28 cellular contexts compared by ENCODE assay signal in genomic region chr5:27733242-27733641, GRCh38.
"Had no signal": no experiment of that assay in that cellular context is flagged by ENCODE, and none has a peak within 500 bp of the region (broad histone marks: within the 10 kb centered on the region; RNA-seq: fewer than 3 reads in every experiment).

No MANE protein-coding gene starts in this region.

- H3K4me3 ChIP-seq: neural progenitor cell, ovary, psoas muscle, skin epidermis, smooth muscle cell, spleen, suprapubic skin, testis, tibial artery, transverse colon, upper lobe of right lung, uterus had no signal

- H3K79me2 ChIP-seq: parathyroid adenoma had no signal

- H3K9ac ChIP-seq: neural progenitor cell, parathyroid adenoma had no signal

- H3K36me3 ChIP-seq: neural progenitor cell, ovary, spleen, suprapubic skin, tibial artery, transverse colon, upper lobe of right lung, uterus had no signal

- H3K4me1 ChIP-seq: neural progenitor cell, parathyroid adenoma, psoas muscle, spleen, suprapubic skin, testis, tibial artery, transverse colon, upper lobe of right lung, uterus had no signal

- H3K9me3 ChIP-seq: ovary, psoas muscle, suprapubic skin, testis, tibial artery, upper lobe of right lung, uterus had no signal

- H3K27me3 ChIP-seq: neural progenitor cell, ovary, spleen, suprapubic skin, testis, tibial artery, transverse colon, upper lobe of right lung, uterus had no signal

- H3K27ac ChIP-seq: neural progenitor cell, ovary, parathyroid adenoma, psoas muscle, skin epidermis, spleen, suprapubic skin, testis, tibial artery, transverse colon, upper lobe of right lung, uterus had no signal

- ATAC-seq: natural killer cell; psoas muscle; right cardiac atrium; sciatic nerve; stimulated activated memory B cell treated with anti-CD40 and anti-IgM and Interleukin-4, amounts not matched to agents 10 μg/mL and 1 μg/mL and 100 μg/mL, for 72 hours; stimulated activated naive CD8-positive, alpha-beta T cell treated with anti-CD3 and anti-CD28 coated beads, Interleukin-15, amount 100 ng/mL, for 72 hours; stimulated activated naive CD8-positive, alpha-beta T cell treated with anti-CD3 and anti-CD28 coated beads, Interleukin-15, Interleukin-2, amounts not matched to agents 100 U/mL and 50 U/mL, for 24 hours; upper lobe of right lung had no signal

- H3K4me2 ChIP-seq: neural progenitor cell, smooth muscle cell had no signal

- H2AFZ ChIP-seq: neural progenitor cell, parathyroid adenoma had no signal

- DNase-seq: natural killer cell; occipital lobe; ovary; posterior cingulate gyrus; psoas muscle; right cardiac atrium; spleen; stimulated activated CD4-positive, alpha-beta T cell treated with anti-CD3 and anti-CD28 coated beads, Interleukin-12 subunit alpha, Interleukin-12 subunit beta, amount 100 ng/mL, for 4 hours; stimulated activated CD4-positive, alpha-beta T cell treated with anti-CD3 and anti-CD28 coated beads, Interleukin-1b, Interleukin-23, amount 100 ng/mL, for 48 hours; stimulated activated CD4-positive, alpha-beta T cell treated with anti-CD3 and anti-CD28 coated beads, Interleukin-4, amount 100 ng/mL, for 1 hour; stimulated activated CD4-positive, alpha-beta T cell treated with anti-CD3 and anti-CD28 coated beads, Interleukin-4, amount 100 ng/mL, for 4 hours; stimulated activated CD8-positive, alpha-beta memory T cell treated with anti-CD3 and anti-CD28 coated beads, Interleukin-4, amount 100 ng/mL, for 48 hours; stimulated activated naive CD4-positive, alpha-beta T cell; stimulated activated naive CD8-positive, alpha-beta T cell treated with anti-CD3 and anti-CD28 coated beads, Interleukin-15, amount 100 ng/mL, for 72 hours; stimulated activated naive CD8-positive, alpha-beta T cell treated with anti-CD3 and anti-CD28 coated beads, Interleukin-15, Interleukin-2, amounts not matched to agents 100 U/mL and 50 U/mL, for 24 hours; substantia nigra; testis; tibial artery; transverse colon; upper lobe of right lung; uterus had no signal
